1 cellular context compared by ENCODE assay signal in genomic region chr5:111681414-111681790, GRCh38.
TF ChIP-seq lines count a peak whose summit lies in the region.

No MANE protein-coding gene starts in this region.

TF ChIP-seq in HepG2, 621 proteins besides CTCF, POLR2A, EP300 and RAD21 (continued from another document):
- no peak for TF ChIP-seq YEATS2 (CRISPR knock-in tag; IDR thresholded peaks at IDR 0.05; ENCODE audit: borderline replicate concordance)
